Comparison of ENCODE assay signal across 11 cellular contexts in genomic region chr20:51156041-51156795, GRCh38.
A peak's percentile ranks its signal among the peaks of the same experiment; 100 is the strongest.
DNase-seq lines count a peak whose midpoint lies in the region; ATAC-seq and TF ChIP-seq lines count a peak whose summit lies in the region.
"Had no signal": no experiment of that assay in that cellular context is flagged by ENCODE, and none has a peak within 500 bp of the region (broad histone marks: within the 10 kb centered on the region; RNA-seq: fewer than 3 reads in every experiment).

No MANE protein-coding gene starts in this region.

- no peak for TF ChIP-seq EP300 in esophagus muscularis mucosa (IDR thresholded peaks at IDR 0.05)

- H4K8ac ChIP-seq in mesenchymal stem cell (ENCODE audit: low read length): no peak overlapping the region

- POLR2A ChIA-PET in GM10248 (lab: Yijun Ruan, JAX): no interaction called here

- no peak overlapping the region for H4K91ac ChIP-seq in mesenchymal stem cell (ENCODE audit: low read length)

- H2AFZ ChIP-seq in mesenchymal stem cell (ENCODE audit: low read depth, low read length): no peak overlapping the region

- 30% methylated on average over 15 of the region's 16 CpGs for WGBS in esophagus muscularis mucosa
- 25% methylated on average over 16 of the region's 16 CpGs for WGBS in mesenchymal stem cell
- WGBS in aorta, 2 donors: 26 to 34% methylated on average over 16 of the region's 16 CpGs

- TF ChIP-seq POLR2A in esophagus muscularis mucosa (IDR thresholded peaks at IDR 0.05; ENCODE audit: low read depth): no peak

- DNase-seq in NCI-H1417 (lab: John Stamatoyannopoulos, UW) (peak in 2 of 3 experiments; percentile 53 to 76), NCI-H1417 treated with DMSO at 0.1 percent for 48 hours (lab: John Stamatoyannopoulos, UW) (no peak), esophagus muscularis mucosa (ENCODE audit: extremely low spot score) (peak; percentile 86), mesenchymal stem cell (peak; percentile 30), aorta (no peak), GM10248 (ENCODE audit: extremely low spot score) (no peak)
- no peak for DNase-seq in activated CD4-positive, alpha-beta T cell treated with anti-CD3 and anti-CD28 coated beads, Interleukin-2, amount 50 U/mL, for 48 hours
- DNase-seq: kidney glomerular epithelial cell; stimulated activated naive CD8-positive, alpha-beta T cell treated with anti-CD3 and anti-CD28 coated beads, Interleukin-15, Interleukin-2, amounts not matched to agents 100 U/mL and 50 U/mL, for 24 hours had no signal

- ATAC-seq in aorta (ENCODE audit: low FRiP score) (peak; percentile 53), HG03280 (IDR thresholded peaks at IDR 0.05; ENCODE audit: unreplicated experiment) (no peak)
- ATAC-seq: esophagus mucosa had no signal

- H3K4me3 ChIP-seq in esophagus muscularis mucosa: peak overlapping the region; percentile 11 to 32 (median 16)
- H3K4me3 ChIP-seq in mesenchymal stem cell (ENCODE audit: insufficient read depth in 1 of 2, low read depth in 1 of 2, low read length in 2 of 2): peak overlapping the region in 1 of 2 experiments; percentile 23
- no peak overlapping the region for H3K4me3 ChIP-seq in aorta (ENCODE audit: low read length in 2 of 2)

- CTCF ChIA-PET in GM10248 (lab: Yijun Ruan, JAX): interaction anchor here (1.5 kb wide), 1 partner anchor 184 kb away, joined by 3 read pairs; no protein-coding TSS in a partner anchor

- H3K18ac ChIP-seq in mesenchymal stem cell (ENCODE audit: low read depth in 1 of 2, low read length in 2 of 2): no peak overlapping the region

- no peak overlapping the region for H3K23ac ChIP-seq in mesenchymal stem cell (ENCODE audit: low read length in 2 of 2)

- TF ChIP-seq CTCF in esophagus muscularis mucosa (IDR thresholded peaks at IDR 0.05): no peak
- TF ChIP-seq CTCF in GM10248 (IDR thresholded peaks at IDR 0.05; ENCODE audit: control extremely low read depth, extremely low read depth, low read depth, missing control alignments): no peak

- H3K4me1 ChIP-seq in esophagus muscularis mucosa: peaks cover 6 to 20% (median 16%) of the 10 kb centered on the region in 4 donors
- no peaks in the 10 kb centered on the region for H3K4me1 ChIP-seq in mesenchymal stem cell (ENCODE audit: control insufficient read depth, insufficient read depth, low read depth, low read length)
- H3K4me1 ChIP-seq in aorta (ENCODE audit: control insufficient read depth in 1 of 2, insufficient read depth in 2 of 2, low read length in 2 of 2): no peaks in the 10 kb centered on the region

- no peaks in the 10 kb centered on the region for H3K79me1 ChIP-seq in mesenchymal stem cell (replicated peaks; ENCODE audit: low read length, poor library complexity, severe bottlenecking)

- no peak overlapping the region for H2BK120ac ChIP-seq in mesenchymal stem cell (ENCODE audit: low read depth, low read length)

- H3K4me2 ChIP-seq in mesenchymal stem cell (ENCODE audit: low read length, poor library complexity, severe bottlenecking): no peak overlapping the region

- H3K27me3 ChIP-seq in esophagus muscularis mucosa (peaks cover 0 to 8% (median 0%) of the 10 kb centered on the region in 4 donors), mesenchymal stem cell (ENCODE audit: control insufficient read depth in 1 of 2, insufficient read depth in 1 of 2, low read length in 2 of 2) (peaks cover 70 to 97% of the 10 kb centered on the region in 2 experiments), aorta (ENCODE audit: control insufficient read depth in 1 of 2, insufficient read depth in 2 of 2, low read length in 1 of 2) (no peaks in the 10 kb centered on the region)

- H3K9ac ChIP-seq in mesenchymal stem cell (ENCODE audit: low read length): no peak overlapping the region

- intact Hi-C loops in esophagus muscularis mucosa (cut with DNase I) (no loop called here), aorta (cut with DNase I) (no loop called here)

- H2BK12ac ChIP-seq in mesenchymal stem cell (ENCODE audit: low read length in 2 of 2): no peak overlapping the region

- no peaks in the 10 kb centered on the region for H3K36me3 ChIP-seq in esophagus muscularis mucosa
- H3K36me3 ChIP-seq in mesenchymal stem cell (ENCODE audit: control insufficient read depth in 1 of 2, insufficient read depth in 2 of 2, low read depth in 1 of 2, low read length in 2 of 2): no peaks in the 10 kb centered on the region
- no peaks in the 10 kb centered on the region for H3K36me3 ChIP-seq in aorta (ENCODE audit: control insufficient read depth in 1 of 2, insufficient read depth in 2 of 2, low read length in 1 of 2)

- no peak overlapping the region for H2AK5ac ChIP-seq in mesenchymal stem cell (ENCODE audit: low read length, severe bottlenecking)

- H3K14ac ChIP-seq in mesenchymal stem cell (ENCODE audit: low read length in 2 of 2): no peak overlapping the region

- H3K9me3 ChIP-seq in esophagus muscularis mucosa (no peaks in the 10 kb centered on the region), mesenchymal stem cell (ENCODE audit: control insufficient read depth, low read length) (peaks cover 8% of the 10 kb centered on the region), aorta (ENCODE audit: control insufficient read depth, low read length) (peaks cover 2% of the 10 kb centered on the region)

- no peak overlapping the region for H2BK15ac ChIP-seq in mesenchymal stem cell (ENCODE audit: low read depth, poor library complexity, severe bottlenecking)

- no peak overlapping the region for H3K4ac ChIP-seq in mesenchymal stem cell (ENCODE audit: low read depth in 1 of 2, low read length in 2 of 2)

- H3K27ac ChIP-seq in esophagus muscularis mucosa (replicated peaks in 1 of 4): peak overlapping the region; percentile 57 to 72 (median 66)
- no peak overlapping the region for H3K27ac ChIP-seq in mesenchymal stem cell (ENCODE audit: low read length, poor library complexity, severe bottlenecking)
- H3K27ac ChIP-seq in aorta (ENCODE audit: low read depth in 1 of 2, low read length in 2 of 2): no peak overlapping the region

- H2BK5ac ChIP-seq in mesenchymal stem cell (ENCODE audit: low read depth, low read length, poor library complexity, severe bottlenecking): no peak overlapping the region

Comparison
In these comparisons a context has a peak if more than half of its experiments do, and no peak if none do; other contexts are left out.
1. DNase-seq: peak in NCI-H1417 (2 of 3), esophagus muscularis mucosa (single experiment) and mesenchymal stem cell (single experiment); none in NCI-H1417 treated with DMSO at 0.1 percent for 48 hours (single experiment), aorta (0 of 2), activated CD4-positive, alpha-beta T cell treated with anti-CD3 and anti-CD28 coated beads, Interleukin-2, amount 50 U/mL, for 48 hours (0 of 2) and GM10248 (single experiment).
2. H3K27ac ChIP-seq: peak in esophagus muscularis mucosa (4 of 4); none in mesenchymal stem cell (single experiment) and aorta (0 of 2).
3. H3K4me3 ChIP-seq: peak in esophagus muscularis mucosa (4 of 4); none in aorta (0 of 2).